Comparison of ENCODE assay signal across 17 cellular contexts in genomic region chr17:64256913-64257807, GRCh38. TPM values are rescaled to one million over a fixed set of nuclear protein-coding genes. Genes with fewer than 3 reads are reported as not detected.
A peak's percentile ranks its signal among the peaks of the same experiment; 100 is the strongest.
DNase-seq lines count a peak whose midpoint lies in the region; ATAC-seq and TF ChIP-seq lines count a peak whose summit lies in the region.
"Had no signal": no experiment of that assay in that cellular context is flagged by ENCODE, and none has a peak within 500 bp of the region (broad histone marks: within the 10 kb centered on the region; RNA-seq: fewer than 3 reads in every experiment).

No MANE protein-coding gene starts in this region.

- POLR2A ChIA-PET in RWPE1 (lab: Yijun Ruan, JAX; ENCODE audit: low non-redundant PET) = no interaction called here

- no peaks in the 10 kb centered on the region for H3K36me3 Mint-ChIP-seq in endodermal cell (ENCODE audit: low read depth)
- no peaks in the 10 kb centered on the region for H3K36me3 Mint-ChIP-seq in stimulated activated effector memory CD8-positive, alpha-beta T cell treated with anti-CD3 and anti-CD28 coated beads, Interleukin-12 subunit alpha, Interleukin-12 subunit beta, amount 100 ng/mL, for 72 hours

- no peaks in the 10 kb centered on the region for H3K27me3 ChIP-seq in GM23248 (replicated peaks; ENCODE audit: insufficient read depth)
- peaks cover 8% of the 10 kb centered on the region for H3K27me3 ChIP-seq in endodermal cell (ENCODE audit: control insufficient read depth, insufficient read depth, low read length, poor library complexity, severe bottlenecking)
- H3K27me3 ChIP-seq in psoas muscle (ENCODE audit: insufficient read depth in 3 of 3, low read length in 2 of 3) = no peaks in the 10 kb centered on the region

- peak overlapping the region; percentile 8; the same call in 1 of the 2 replicates for H2AFZ ChIP-seq in GM23248

- TF ChIP-seq CTCF in RWPE1 (conservative IDR thresholded peaks at IDR 0.05; ENCODE audit: low read depth) = no peak
- TF ChIP-seq CTCF in endodermal cell (conservative IDR thresholded peaks at IDR 0.05) = no peak
- TF ChIP-seq CTCF in psoas muscle (IDR thresholded peaks at IDR 0.05) = no peak

- H3K27me3 Mint-ChIP-seq in endodermal cell (ENCODE audit: insufficient read depth) = peaks cover 14% of the 10 kb centered on the region
- H3K27me3 Mint-ChIP-seq: activated naive CD4-positive, alpha-beta T cell treated with anti-CD3 and anti-CD28 coated beads, Interleukin-2, amount 50 U/mL, for 24 hours had no signal

- H3K9me2 ChIP-seq in GM23248 (ENCODE audit: insufficient read depth) = no peaks in the 10 kb centered on the region

- H3K9ac ChIP-seq in GM23248 (peak overlapping the region; percentile 9; the same call in 1 of the 2 replicates), endodermal cell (ENCODE audit: extremely low read depth, low read length, poor library complexity, severe bottlenecking) (no peak overlapping the region)

- peaks cover 27% of the 10 kb centered on the region for H3F3A ChIP-seq in GM23248 (ENCODE audit: insufficient read depth)

- H4K20me1 ChIP-seq in GM23248 (ENCODE audit: insufficient read depth) = no peaks in the 10 kb centered on the region

- peaks cover 30% of the 10 kb centered on the region for H3K4me1 Mint-ChIP-seq in endodermal cell
- peaks cover 25% of the 10 kb centered on the region for H3K4me1 Mint-ChIP-seq in stimulated activated effector memory CD8-positive, alpha-beta T cell treated with anti-CD3 and anti-CD28 coated beads, Interleukin-12 subunit alpha, Interleukin-12 subunit beta, amount 100 ng/mL, for 72 hours

- in situ Hi-C loops in GM23248 (cut with MboI) = no loop called here

- H3K9me3 ChIP-seq in GM23248 (ENCODE audit: low read depth) (no peaks in the 10 kb centered on the region), endodermal cell (ENCODE audit: control insufficient read depth, low read length) (no peaks in the 10 kb centered on the region), psoas muscle (no peaks in the 10 kb centered on the region)

- CTCF ChIA-PET in RWPE1 (lab: Yijun Ruan, JAX) = no interaction called here

- H3K4me3 Mint-ChIP-seq in endodermal cell = no peak overlapping the region
- no peak overlapping the region for H3K4me3 Mint-ChIP-seq in stimulated activated effector memory CD8-positive, alpha-beta T cell treated with anti-CD3 and anti-CD28 coated beads, Interleukin-12 subunit alpha, Interleukin-12 subunit beta, amount 100 ng/mL, for 72 hours
- H3K4me3 Mint-ChIP-seq: activated naive CD4-positive, alpha-beta T cell treated with anti-CD3 and anti-CD28 coated beads, Interleukin-2, amount 50 U/mL, for 24 hours; activated T-cell treated with anti-CD3 and anti-CD28 coated beads, Interleukin-2, amount 50 U/mL, for 4 hours; CD14-positive monocyte had no signal

- DNase-seq in GM23248 (peak; percentile 88), RWPE1 (ENCODE audit: low spot score) (peak; percentile 63), endodermal cell (no peak), psoas muscle (no peak)
- no peak for DNase-seq in stimulated activated effector memory CD8-positive, alpha-beta T cell treated with anti-CD3 and anti-CD28 coated beads, Interleukin-12 subunit alpha, Interleukin-12 subunit beta, amount 100 ng/mL, for 72 hours (ENCODE audit: low spot score in 2 of 2)
- DNase-seq in activated naive CD4-positive, alpha-beta T cell (lab: John Stamatoyannopoulos, UW) = no peak
- DNase-seq in stimulated activated naive CD4-positive, alpha-beta T cell treated with Interleukin-2 at 50 U/mL for 16 hours (lab: John Stamatoyannopoulos, UW) = no peak
- DNase-seq: activated CD8-positive, alpha-beta memory T cell treated with anti-CD3 and anti-CD28 coated beads for 24 hours; activated T-cell treated with anti-CD3 and anti-CD28 coated beads, Interleukin-2, amount 50 U/mL, for 4 hours; GDM1; NCI-H1048; NCI-H187 treated with DMSO at 0.1 percent for 48 hours; NCI-H446 had no signal

- WGBS in GM23248 (ENCODE audit: low coverage in 1 of 2, low lambda C conversion rate in 2 of 2, missing lambda C conversion rate in 2 of 2), 2 experiments = 11 to 12% methylated on average over 9 of the region's 9 CpGs
- 88 to 93% methylated on average over 8 to 9 of the region's 9 CpGs for WGBS in endodermal cell (ENCODE audit: insufficient coverage in 1 of 2, insufficient read length in 1 of 2), 2 experiments
- 71 to 81% (median 76%) methylated on average over 9 of the region's 9 CpGs for WGBS in psoas muscle, 3 donors

- peaks cover 95% of the 10 kb centered on the region for H3K79me2 ChIP-seq in GM23248 (ENCODE audit: insufficient read depth)

- H3K36me3 ChIP-seq in GM23248 (ENCODE audit: low read depth) (no peaks in the 10 kb centered on the region), endodermal cell (ENCODE audit: control insufficient read depth, insufficient read depth, low read length) (no peaks in the 10 kb centered on the region), psoas muscle (ENCODE audit: insufficient read depth in 1 of 2, low read depth in 1 of 2) (no peaks in the 10 kb centered on the region)

- H3K27ac ChIP-seq in GM23248 (peak overlapping the region; percentile 55), RWPE1 (no peak overlapping the region), endodermal cell (ENCODE audit: low read depth, low read length) (no peak overlapping the region), psoas muscle (peak overlapping the region; percentile 17)

- peak overlapping the region; percentile 11 for H3K27ac Mint-ChIP-seq in endodermal cell
- H3K27ac Mint-ChIP-seq in stimulated activated effector memory CD8-positive, alpha-beta T cell treated with anti-CD3 and anti-CD28 coated beads, Interleukin-12 subunit alpha, Interleukin-12 subunit beta, amount 100 ng/mL, for 72 hours = no peak overlapping the region
- H3K27ac Mint-ChIP-seq: activated naive CD4-positive, alpha-beta T cell treated with anti-CD3 and anti-CD28 coated beads, Interleukin-2, amount 50 U/mL, for 24 hours had no signal

- no peak for ATAC-seq in psoas muscle
- ATAC-seq in stimulated activated effector memory CD8-positive, alpha-beta T cell treated with anti-CD3 and anti-CD28 coated beads, Interleukin-12 subunit alpha, Interleukin-12 subunit beta, amount 100 ng/mL, for 72 hours = no peak
- no peak for ATAC-seq in HG03439 (IDR thresholded peaks at IDR 0.05; ENCODE audit: unreplicated experiment)
- ATAC-seq: activated CD4-positive, CD25-positive, alpha-beta regulatory T cell treated with anti-CD3 and anti-CD28 coated beads, Interleukin-2, amount 50 U/mL, for 24 hours; activated T-cell treated with anti-CD3 and anti-CD28 coated beads, Interleukin-2, amount 50 U/mL, for 4 hours had no signal

- H3K4me3 ChIP-seq in GM23248 (peak overlapping the region; percentile 46), endodermal cell (ENCODE audit: low read length) (no peak overlapping the region), psoas muscle (no peak overlapping the region)

- H3K4me1 ChIP-seq in GM23248 (ENCODE audit: insufficient read depth) = peaks cover 51% of the 10 kb centered on the region
- peaks cover 2% of the 10 kb centered on the region for H3K4me1 ChIP-seq in endodermal cell (ENCODE audit: control insufficient read depth, insufficient read depth, low read length)
- peaks cover 71% of the 10 kb centered on the region for H3K4me1 ChIP-seq in psoas muscle

- intact Hi-C loops in psoas muscle (cut with DNase I) = loop anchor here in 1 of 2 donors (5.0 kb wide), 1 partner anchor 40 kb away; no protein-coding TSS in a partner anchor

- peak overlapping the region; percentile 61 for H3K4me2 ChIP-seq in GM23248 (ENCODE audit: unreplicated experiment)

- H3K9me3 Mint-ChIP-seq in endodermal cell = no peaks in the 10 kb centered on the region
- H3K9me3 Mint-ChIP-seq in stimulated activated effector memory CD8-positive, alpha-beta T cell treated with anti-CD3 and anti-CD28 coated beads, Interleukin-12 subunit alpha, Interleukin-12 subunit beta, amount 100 ng/mL, for 72 hours = no peaks in the 10 kb centered on the region
- H3K9me3 Mint-ChIP-seq: activated naive CD4-positive, alpha-beta T cell treated with anti-CD3 and anti-CD28 coated beads, Interleukin-2, amount 50 U/mL, for 24 hours; activated T-cell treated with anti-CD3 and anti-CD28 coated beads, Interleukin-2, amount 50 U/mL, for 4 hours; CD14-positive monocyte had no signal

RNA-seq across cellular contexts. Expression of gene TEX2, which starts 5.9 kb away (rescaled TPM):
- 37.0 and 39.8 TPM in 2 replicates for total RNA-seq in GM23248 (2014; rRNA removed; shearing (Covaris generic))
- polyA plus RNA-seq in GM23248 (2016; fragmentation: Nextera tagmentation; extraction: Ambion mirVana) = 26.9 and 28.3 TPM in 2 replicates
- total RNA-seq in endodermal cell = 10 to 100 TPM; 11.6 to 13.1 TPM
- 11.5 TPM for polyA plus RNA-seq in endodermal cell (2013, experiment 1 of 2)
- 9.5 TPM for polyA plus RNA-seq in endodermal cell (2013, experiment 2 of 2)
- total RNA-seq in psoas muscle = 10 to 100 TPM; 45.7 to 72.7 (median 55.7) TPM
- 10 to 100 TPM; 29.4 to 57.1 (median 42.9) TPM for polyA plus RNA-seq in psoas muscle

Comparison
In these comparisons a context has a peak if more than half of its experiments do, and no peak if none do; other contexts are left out.
1. DNase-seq: peak in GM23248 (single experiment) and RWPE1 (single experiment); none in endodermal cell (single experiment), psoas muscle (0 of 2), stimulated activated effector memory CD8-positive, alpha-beta T cell treated with anti-CD3 and anti-CD28 coated beads, Interleukin-12 subunit alpha, Interleukin-12 subunit beta, amount 100 ng/mL, for 72 hours (0 of 2), activated naive CD4-positive, alpha-beta T cell (0 of 4) and stimulated activated naive CD4-positive, alpha-beta T cell treated with Interleukin-2 at 50 U/mL for 16 hours (single experiment).
2. H3K27ac ChIP-seq: peak in GM23248 (single experiment) and psoas muscle (single experiment); none in RWPE1 (single experiment) and endodermal cell (single experiment).